8 cellular contexts compared by ENCODE assay signal in the genomic region with DNA sequence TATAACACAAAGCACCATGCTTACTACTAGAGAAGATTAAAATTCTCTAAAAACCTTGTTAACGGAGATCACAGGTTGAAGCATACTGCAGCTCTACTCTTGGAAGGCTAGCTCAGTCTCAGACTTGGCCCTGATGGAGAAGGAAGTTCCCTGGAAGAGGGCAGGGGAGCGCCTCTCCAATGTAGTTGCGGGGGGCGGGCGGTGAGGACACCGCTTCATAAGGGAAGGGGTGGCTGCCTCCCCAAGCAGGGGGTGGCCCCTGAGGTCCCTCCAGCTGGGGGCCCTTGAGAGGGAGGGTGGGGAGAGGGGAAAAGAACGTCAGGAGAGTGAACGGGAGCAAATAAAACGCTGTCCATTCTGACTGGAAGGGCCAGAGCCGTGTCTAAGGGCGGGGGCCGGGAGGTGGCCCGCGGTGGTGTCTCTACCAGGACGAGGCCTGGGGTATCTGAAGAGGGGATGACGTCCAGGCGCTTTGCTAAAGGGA. TPM values are rescaled to one million over a fixed set of nuclear protein-coding genes. Genes with fewer than 3 reads are reported as not detected.
A peak's percentile ranks its signal among the peaks of the same experiment; 100 is the strongest.
DNase-seq lines count a peak whose midpoint lies in the region; ATAC-seq and TF ChIP-seq lines count a peak whose summit lies in the region.

No MANE protein-coding gene starts in this region.

- no peak for TF ChIP-seq CTCF in VCaP (conservative IDR thresholded peaks at IDR 0.05)

- peak overlapping the region; percentile 99 for H3K27ac ChIP-seq in VCaP

- intact Hi-C loops in Right ventricle myocardium inferior (cut with DNase I): no loop called here
- intact Hi-C loops in posterior cingulate gyrus (cut with DNase I): loop anchor here (2.0 to 5.0 kb wide), 2 partner anchors 36 to 201 kb away; no protein-coding TSS in a partner anchor

- DNase-seq in DMS153 (lab: John Stamatoyannopoulos, UW): peak; percentile 4
- DNase-seq in KG1 (lab: John Stamatoyannopoulos, UW): peak; percentile 64
- DNase-seq in Right ventricle myocardium inferior (ENCODE audit: missing footprints): no peak
- peak in 9 of 10 donors; percentile 23 to 92 (median 53) for DNase-seq in posterior cingulate gyrus
- no peak for DNase-seq in NCI-H1694 treated with DMSO at 0.1 percent for 48 hours (lab: John Stamatoyannopoulos, UW)
- DNase-seq in UCSD-AML1 (lab: John Stamatoyannopoulos, UW; ENCODE audit: unreplicated experiment): no peak

- ATAC-seq in GM21381 (IDR thresholded peaks at IDR 0.05; ENCODE audit: unreplicated experiment): peak; percentile 5
- peak; percentile 54 for ATAC-seq in Right ventricle myocardium inferior

RNA-seq across cellular contexts. Expression of gene USP47, which starts 0.6 kb away (rescaled TPM):
- total RNA-seq in Right ventricle myocardium inferior: 48.9 TPM

Comparison
In these comparisons a context has a peak if more than half of its experiments do, and no peak if none do; other contexts are left out.
1. DNase-seq: peak in DMS153 (single experiment), KG1 (single experiment) and posterior cingulate gyrus (9 of 10); none in Right ventricle myocardium inferior (single experiment), NCI-H1694 treated with DMSO at 0.1 percent for 48 hours (single experiment) and UCSD-AML1 (single experiment).